Comparison of ENCODE assay signal across 1 cellular context in genomic region chr17:7840441-7840840, GRCh38.
TF ChIP-seq lines count a peak whose summit lies in the region.

No MANE protein-coding gene starts in this region.

TF ChIP-seq in GM12878, 131 proteins besides CTCF, POLR2A, EP300 and RAD21:
- no peak for TF ChIP-seq ZBTB4 (CRISPR knock-in tag; IDR thresholded peaks at IDR 0.05)
- TF ChIP-seq ETV6 (conservative IDR thresholded peaks at IDR 0.05 in 1 of 2, IDR thresholded peaks at IDR 0.05 in 1 of 2; ENCODE audit: borderline replicate concordance in 1 of 2, low read depth in 1 of 2): no peak
- no peak for TF ChIP-seq PRDM15 (CRISPR knock-in tag; IDR thresholded peaks at IDR 0.05)
- no peak for TF ChIP-seq SMC3 (IDR thresholded peaks at IDR 0.05; ENCODE audit: borderline replicate concordance, low read length)
- no peak for TF ChIP-seq IKZF1 (conservative IDR thresholded peaks at IDR 0.05)
